In the genomic region with DNA sequence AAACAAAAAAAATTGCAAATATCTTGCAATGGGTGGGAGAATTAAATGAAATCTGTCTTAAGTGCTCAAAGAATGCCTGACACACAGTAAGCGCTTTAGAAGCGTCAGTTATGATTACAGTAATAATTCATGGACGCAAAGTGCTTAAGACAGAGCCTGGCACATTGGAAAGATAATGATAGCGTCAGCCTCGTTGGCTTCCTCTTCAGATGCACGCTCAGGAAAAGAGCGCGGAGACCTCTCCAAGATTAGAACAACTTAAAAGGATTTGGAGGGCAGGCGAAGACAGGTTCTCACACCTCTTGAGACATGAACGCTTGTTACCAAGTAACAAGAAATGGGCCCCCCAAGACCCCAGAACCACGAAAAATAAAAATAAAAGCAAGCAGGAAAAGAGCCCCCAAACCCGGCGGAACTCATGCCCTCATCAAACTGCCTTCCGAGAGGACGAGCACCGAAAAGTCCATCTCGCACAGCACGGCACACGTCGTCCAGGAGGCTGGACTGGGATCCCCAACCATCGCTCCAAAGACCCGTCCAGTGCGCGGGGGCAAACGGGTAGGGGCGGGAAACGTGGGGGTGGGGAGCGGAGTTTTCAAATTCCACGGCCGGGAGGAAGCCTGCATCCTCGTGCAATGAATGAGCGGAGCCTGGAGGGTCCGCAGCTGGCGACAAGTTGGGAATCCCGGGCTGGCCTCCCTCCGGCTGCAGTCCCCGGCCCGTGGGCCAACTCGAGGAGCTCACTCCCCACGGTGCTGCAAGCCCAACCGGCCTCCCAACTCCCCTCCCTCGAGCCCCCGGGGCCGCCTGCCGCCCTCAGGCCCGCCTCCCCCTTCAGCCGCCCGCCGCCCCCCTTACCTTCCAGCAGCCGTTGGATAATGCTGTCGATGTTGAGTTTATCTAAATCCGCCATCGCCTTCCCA, we compare ENCODE assay signal across 1 cellular context.
TF ChIP-seq lines count a peak whose summit lies in the region.

No MANE protein-coding gene starts in this region.

TF ChIP-seq in K562, 482 proteins besides CTCF, POLR2A, EP300 and RAD21 (continued from another document and continues in another):
- TF ChIP-seq TAF1 (IDR thresholded peaks at IDR 0.05; ENCODE audit: control insufficient read depth, extremely low read depth, insufficient read depth, low read length, severe bottlenecking), result no peak
- TF ChIP-seq DIDO1 (tag; IDR thresholded peaks at IDR 0.05; ENCODE audit: low read depth), result no peak
- TF ChIP-seq ZNF197 (CRISPR knock-in tag; IDR thresholded peaks at IDR 0.05; ENCODE audit: low read depth), result no peak
- TF ChIP-seq ZZZ3 (IDR thresholded peaks at IDR 0.05), result no peak
- TF ChIP-seq STAG1 (CRISPR knock-in tag; IDR thresholded peaks at IDR 0.05; ENCODE audit: borderline replicate concordance), result no peak
- TF ChIP-seq MTA1 (IDR thresholded peaks at IDR 0.05; ENCODE audit: borderline replicate concordance), result no peak
- TF ChIP-seq ZNF445 (CRISPR knock-in tag; IDR thresholded peaks at IDR 0.05; ENCODE audit: low read depth), result no peak
- no peak for TF ChIP-seq SMARCA5 (IDR thresholded peaks at IDR 0.05)
- no peak for TF ChIP-seq NR2F6 (CRISPR knock-in tag; IDR thresholded peaks at IDR 0.05)
- TF ChIP-seq RBFOX2 (IDR thresholded peaks at IDR 0.05; ENCODE audit: low read depth, low read length), result peak; percentile 41; the same call in 1 of the 2 replicates
- TF ChIP-seq C11orf30 (IDR thresholded peaks at IDR 0.05; ENCODE audit: low read depth), result no peak
- TF ChIP-seq HOXB6 (CRISPR knock-in tag; IDR thresholded peaks at IDR 0.05; ENCODE audit: borderline replicate concordance), result no peak
- TF ChIP-seq, protein P1, sequence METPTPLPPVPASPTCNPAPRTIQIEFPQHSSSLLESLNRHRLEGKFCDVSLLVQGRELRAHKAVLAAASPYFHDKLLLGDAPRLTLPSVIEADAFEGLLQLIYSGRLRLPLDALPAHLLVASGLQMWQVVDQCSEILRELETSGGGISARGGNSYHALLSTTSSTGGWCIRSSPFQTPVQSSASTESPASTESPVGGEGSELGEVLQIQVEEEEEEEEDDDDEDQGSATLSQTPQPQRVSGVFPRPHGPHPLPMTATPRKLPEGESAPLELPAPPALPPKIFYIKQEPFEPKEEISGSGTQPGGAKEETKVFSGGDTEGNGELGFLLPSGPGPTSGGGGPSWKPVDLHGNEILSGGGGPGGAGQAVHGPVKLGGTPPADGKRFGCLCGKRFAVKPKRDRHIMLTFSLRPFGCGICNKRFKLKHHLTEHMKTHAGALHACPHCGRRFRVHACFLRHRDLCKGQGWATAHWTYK (CRISPR knock-in tag; IDR thresholded peaks at IDR 0.05), result no peak
- TF ChIP-seq ZBTB8A (IDR thresholded peaks at IDR 0.05; ENCODE audit: partially characterized antibody), result no peak
- TF ChIP-seq, protein P2, sequence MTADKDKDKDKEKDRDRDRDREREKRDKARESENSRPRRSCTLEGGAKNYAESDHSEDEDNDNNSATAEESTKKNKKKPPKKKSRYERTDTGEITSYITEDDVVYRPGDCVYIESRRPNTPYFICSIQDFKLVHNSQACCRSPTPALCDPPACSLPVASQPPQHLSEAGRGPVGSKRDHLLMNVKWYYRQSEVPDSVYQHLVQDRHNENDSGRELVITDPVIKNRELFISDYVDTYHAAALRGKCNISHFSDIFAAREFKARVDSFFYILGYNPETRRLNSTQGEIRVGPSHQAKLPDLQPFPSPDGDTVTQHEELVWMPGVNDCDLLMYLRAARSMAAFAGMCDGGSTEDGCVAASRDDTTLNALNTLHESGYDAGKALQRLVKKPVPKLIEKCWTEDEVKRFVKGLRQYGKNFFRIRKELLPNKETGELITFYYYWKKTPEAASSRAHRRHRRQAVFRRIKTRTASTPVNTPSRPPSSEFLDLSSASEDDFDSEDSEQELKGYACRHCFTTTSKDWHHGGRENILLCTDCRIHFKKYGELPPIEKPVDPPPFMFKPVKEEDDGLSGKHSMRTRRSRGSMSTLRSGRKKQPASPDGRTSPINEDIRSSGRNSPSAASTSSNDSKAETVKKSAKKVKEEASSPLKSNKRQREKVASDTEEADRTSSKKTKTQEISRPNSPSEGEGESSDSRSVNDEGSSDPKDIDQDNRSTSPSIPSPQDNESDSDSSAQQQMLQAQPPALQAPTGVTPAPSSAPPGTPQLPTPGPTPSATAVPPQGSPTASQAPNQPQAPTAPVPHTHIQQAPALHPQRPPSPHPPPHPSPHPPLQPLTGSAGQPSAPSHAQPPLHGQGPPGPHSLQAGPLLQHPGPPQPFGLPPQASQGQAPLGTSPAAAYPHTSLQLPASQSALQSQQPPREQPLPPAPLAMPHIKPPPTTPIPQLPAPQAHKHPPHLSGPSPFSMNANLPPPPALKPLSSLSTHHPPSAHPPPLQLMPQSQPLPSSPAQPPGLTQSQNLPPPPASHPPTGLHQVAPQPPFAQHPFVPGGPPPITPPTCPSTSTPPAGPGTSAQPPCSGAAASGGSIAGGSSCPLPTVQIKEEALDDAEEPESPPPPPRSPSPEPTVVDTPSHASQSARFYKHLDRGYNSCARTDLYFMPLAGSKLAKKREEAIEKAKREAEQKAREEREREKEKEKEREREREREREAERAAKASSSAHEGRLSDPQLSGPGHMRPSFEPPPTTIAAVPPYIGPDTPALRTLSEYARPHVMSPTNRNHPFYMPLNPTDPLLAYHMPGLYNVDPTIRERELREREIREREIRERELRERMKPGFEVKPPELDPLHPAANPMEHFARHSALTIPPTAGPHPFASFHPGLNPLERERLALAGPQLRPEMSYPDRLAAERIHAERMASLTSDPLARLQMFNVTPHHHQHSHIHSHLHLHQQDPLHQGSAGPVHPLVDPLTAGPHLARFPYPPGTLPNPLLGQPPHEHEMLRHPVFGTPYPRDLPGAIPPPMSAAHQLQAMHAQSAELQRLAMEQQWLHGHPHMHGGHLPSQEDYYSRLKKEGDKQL (CRISPR knock-in tag; IDR thresholded peaks at IDR 0.05; ENCODE audit: borderline replicate concordance), result 0 out of 2 replicates have a peak, but pooled peaks have one; percentile 30
- TF ChIP-seq NEUROD1 (IDR thresholded peaks at IDR 0.05; ENCODE audit: borderline replicate concordance, low read depth, low read length, partially characterized antibody), result no peak
- no peak for TF ChIP-seq ZNF57 (CRISPR knock-in tag; IDR thresholded peaks at IDR 0.05)
- TF ChIP-seq FOXK2 (conservative IDR thresholded peaks at IDR 0.05 in 1 of 2, IDR thresholded peaks at IDR 0.05 in 1 of 2; ENCODE audit: low read depth in 2 of 2), result no peak
- TF ChIP-seq NFIX (CRISPR knock-in tag; IDR thresholded peaks at IDR 0.05; ENCODE audit: low read depth), result no peak
- TF ChIP-seq GTF2A2 (tag; IDR thresholded peaks at IDR 0.05), result no peak
- no peak for TF ChIP-seq HIVEP1 (CRISPR knock-in tag; IDR thresholded peaks at IDR 0.05)
- TF ChIP-seq, protein P3, sequence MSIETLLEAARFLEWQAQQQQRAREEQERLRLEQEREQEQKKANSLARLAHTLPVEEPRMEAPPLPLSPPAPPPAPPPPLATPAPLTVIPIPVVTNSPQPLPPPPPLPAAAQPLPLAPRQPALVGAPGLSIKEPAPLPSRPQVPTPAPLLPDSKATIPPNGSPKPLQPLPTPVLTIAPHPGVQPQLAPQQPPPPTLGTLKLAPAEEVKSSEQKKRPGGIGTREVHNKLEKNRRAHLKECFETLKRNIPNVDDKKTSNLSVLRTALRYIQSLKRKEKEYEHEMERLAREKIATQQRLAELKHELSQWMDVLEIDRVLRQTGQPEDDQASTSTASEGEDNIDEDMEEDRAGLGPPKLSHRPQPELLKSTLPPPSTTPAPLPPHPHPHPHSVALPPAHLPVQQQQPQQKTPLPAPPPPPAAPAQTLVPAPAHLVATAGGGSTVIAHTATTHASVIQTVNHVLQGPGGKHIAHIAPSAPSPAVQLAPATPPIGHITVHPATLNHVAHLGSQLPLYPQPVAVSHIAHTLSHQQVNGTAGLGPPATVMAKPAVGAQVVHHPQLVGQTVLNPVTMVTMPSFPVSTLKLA (conservative IDR thresholded peaks at IDR 0.05), result peak; percentile 33 to 36; a peak in 2 of 4 replicates
- TF ChIP-seq KAT7 (CRISPR knock-in tag; IDR thresholded peaks at IDR 0.05; ENCODE audit: borderline replicate concordance), result 0 out of 2 replicates have a peak, but pooled peaks have one; percentile 17
- TF ChIP-seq KDM2B (CRISPR knock-in tag; IDR thresholded peaks at IDR 0.05), result no peak
- TF ChIP-seq, protein P4, sequence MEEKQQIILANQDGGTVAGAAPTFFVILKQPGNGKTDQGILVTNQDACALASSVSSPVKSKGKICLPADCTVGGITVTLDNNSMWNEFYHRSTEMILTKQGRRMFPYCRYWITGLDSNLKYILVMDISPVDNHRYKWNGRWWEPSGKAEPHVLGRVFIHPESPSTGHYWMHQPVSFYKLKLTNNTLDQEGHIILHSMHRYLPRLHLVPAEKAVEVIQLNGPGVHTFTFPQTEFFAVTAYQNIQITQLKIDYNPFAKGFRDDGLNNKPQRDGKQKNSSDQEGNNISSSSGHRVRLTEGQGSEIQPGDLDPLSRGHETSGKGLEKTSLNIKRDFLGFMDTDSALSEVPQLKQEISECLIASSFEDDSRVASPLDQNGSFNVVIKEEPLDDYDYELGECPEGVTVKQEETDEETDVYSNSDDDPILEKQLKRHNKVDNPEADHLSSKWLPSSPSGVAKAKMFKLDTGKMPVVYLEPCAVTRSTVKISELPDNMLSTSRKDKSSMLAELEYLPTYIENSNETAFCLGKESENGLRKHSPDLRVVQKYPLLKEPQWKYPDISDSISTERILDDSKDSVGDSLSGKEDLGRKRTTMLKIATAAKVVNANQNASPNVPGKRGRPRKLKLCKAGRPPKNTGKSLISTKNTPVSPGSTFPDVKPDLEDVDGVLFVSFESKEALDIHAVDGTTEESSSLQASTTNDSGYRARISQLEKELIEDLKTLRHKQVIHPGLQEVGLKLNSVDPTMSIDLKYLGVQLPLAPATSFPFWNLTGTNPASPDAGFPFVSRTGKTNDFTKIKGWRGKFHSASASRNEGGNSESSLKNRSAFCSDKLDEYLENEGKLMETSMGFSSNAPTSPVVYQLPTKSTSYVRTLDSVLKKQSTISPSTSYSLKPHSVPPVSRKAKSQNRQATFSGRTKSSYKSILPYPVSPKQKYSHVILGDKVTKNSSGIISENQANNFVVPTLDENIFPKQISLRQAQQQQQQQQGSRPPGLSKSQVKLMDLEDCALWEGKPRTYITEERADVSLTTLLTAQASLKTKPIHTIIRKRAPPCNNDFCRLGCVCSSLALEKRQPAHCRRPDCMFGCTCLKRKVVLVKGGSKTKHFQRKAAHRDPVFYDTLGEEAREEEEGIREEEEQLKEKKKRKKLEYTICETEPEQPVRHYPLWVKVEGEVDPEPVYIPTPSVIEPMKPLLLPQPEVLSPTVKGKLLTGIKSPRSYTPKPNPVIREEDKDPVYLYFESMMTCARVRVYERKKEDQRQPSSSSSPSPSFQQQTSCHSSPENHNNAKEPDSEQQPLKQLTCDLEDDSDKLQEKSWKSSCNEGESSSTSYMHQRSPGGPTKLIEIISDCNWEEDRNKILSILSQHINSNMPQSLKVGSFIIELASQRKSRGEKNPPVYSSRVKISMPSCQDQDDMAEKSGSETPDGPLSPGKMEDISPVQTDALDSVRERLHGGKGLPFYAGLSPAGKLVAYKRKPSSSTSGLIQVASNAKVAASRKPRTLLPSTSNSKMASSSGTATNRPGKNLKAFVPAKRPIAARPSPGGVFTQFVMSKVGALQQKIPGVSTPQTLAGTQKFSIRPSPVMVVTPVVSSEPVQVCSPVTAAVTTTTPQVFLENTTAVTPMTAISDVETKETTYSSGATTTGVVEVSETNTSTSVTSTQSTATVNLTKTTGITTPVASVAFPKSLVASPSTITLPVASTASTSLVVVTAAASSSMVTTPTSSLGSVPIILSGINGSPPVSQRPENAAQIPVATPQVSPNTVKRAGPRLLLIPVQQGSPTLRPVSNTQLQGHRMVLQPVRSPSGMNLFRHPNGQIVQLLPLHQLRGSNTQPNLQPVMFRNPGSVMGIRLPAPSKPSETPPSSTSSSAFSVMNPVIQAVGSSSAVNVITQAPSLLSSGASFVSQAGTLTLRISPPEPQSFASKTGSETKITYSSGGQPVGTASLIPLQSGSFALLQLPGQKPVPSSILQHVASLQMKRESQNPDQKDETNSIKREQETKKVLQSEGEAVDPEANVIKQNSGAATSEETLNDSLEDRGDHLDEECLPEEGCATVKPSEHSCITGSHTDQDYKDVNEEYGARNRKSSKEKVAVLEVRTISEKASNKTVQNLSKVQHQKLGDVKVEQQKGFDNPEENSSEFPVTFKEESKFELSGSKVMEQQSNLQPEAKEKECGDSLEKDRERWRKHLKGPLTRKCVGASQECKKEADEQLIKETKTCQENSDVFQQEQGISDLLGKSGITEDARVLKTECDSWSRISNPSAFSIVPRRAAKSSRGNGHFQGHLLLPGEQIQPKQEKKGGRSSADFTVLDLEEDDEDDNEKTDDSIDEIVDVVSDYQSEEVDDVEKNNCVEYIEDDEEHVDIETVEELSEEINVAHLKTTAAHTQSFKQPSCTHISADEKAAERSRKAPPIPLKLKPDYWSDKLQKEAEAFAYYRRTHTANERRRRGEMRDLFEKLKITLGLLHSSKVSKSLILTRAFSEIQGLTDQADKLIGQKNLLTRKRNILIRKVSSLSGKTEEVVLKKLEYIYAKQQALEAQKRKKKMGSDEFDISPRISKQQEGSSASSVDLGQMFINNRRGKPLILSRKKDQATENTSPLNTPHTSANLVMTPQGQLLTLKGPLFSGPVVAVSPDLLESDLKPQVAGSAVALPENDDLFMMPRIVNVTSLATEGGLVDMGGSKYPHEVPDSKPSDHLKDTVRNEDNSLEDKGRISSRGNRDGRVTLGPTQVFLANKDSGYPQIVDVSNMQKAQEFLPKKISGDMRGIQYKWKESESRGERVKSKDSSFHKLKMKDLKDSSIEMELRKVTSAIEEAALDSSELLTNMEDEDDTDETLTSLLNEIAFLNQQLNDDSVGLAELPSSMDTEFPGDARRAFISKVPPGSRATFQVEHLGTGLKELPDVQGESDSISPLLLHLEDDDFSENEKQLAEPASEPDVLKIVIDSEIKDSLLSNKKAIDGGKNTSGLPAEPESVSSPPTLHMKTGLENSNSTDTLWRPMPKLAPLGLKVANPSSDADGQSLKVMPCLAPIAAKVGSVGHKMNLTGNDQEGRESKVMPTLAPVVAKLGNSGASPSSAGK (IDR thresholded peaks at IDR 0.05), result peak; percentile 20; the same call in 1 of the 2 replicates
- TF ChIP-seq HEY1 (CRISPR knock-in tag; IDR thresholded peaks at IDR 0.05; ENCODE audit: borderline replicate concordance), result no peak
- TF ChIP-seq, protein P5, sequence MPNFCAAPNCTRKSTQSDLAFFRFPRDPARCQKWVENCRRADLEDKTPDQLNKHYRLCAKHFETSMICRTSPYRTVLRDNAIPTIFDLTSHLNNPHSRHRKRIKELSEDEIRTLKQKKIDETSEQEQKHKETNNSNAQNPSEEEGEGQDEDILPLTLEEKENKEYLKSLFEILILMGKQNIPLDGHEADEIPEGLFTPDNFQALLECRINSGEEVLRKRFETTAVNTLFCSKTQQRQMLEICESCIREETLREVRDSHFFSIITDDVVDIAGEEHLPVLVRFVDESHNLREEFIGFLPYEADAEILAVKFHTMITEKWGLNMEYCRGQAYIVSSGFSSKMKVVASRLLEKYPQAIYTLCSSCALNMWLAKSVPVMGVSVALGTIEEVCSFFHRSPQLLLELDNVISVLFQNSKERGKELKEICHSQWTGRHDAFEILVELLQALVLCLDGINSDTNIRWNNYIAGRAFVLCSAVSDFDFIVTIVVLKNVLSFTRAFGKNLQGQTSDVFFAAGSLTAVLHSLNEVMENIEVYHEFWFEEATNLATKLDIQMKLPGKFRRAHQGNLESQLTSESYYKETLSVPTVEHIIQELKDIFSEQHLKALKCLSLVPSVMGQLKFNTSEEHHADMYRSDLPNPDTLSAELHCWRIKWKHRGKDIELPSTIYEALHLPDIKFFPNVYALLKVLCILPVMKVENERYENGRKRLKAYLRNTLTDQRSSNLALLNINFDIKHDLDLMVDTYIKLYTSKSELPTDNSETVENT (CRISPR knock-in tag; IDR thresholded peaks at IDR 0.05), result no peak
- TF ChIP-seq ZNF766 (CRISPR knock-in tag; conservative IDR thresholded peaks at IDR 0.05), result no peak
- TF ChIP-seq PYGO2 (tag; IDR thresholded peaks at IDR 0.05), result no peak
